Comparison of ENCODE assay signal across 15 cellular contexts in genomic region chr6:7323074-7323473, GRCh38. TPM values are rescaled to one million over a fixed set of nuclear protein-coding genes. Genes with fewer than 3 reads are reported as not detected.
DNase-seq lines count a peak whose midpoint lies in the region; ATAC-seq and TF ChIP-seq lines count a peak whose summit lies in the region.
"Had no signal": no experiment of that assay in that cellular context is flagged by ENCODE, and none has a peak within 500 bp of the region (broad histone marks: within the 10 kb centered on the region; RNA-seq: fewer than 3 reads in every experiment).

No MANE protein-coding gene starts in this region.

- H3K27ac ChIP-seq in HEK293 (ENCODE audit: extremely low read depth, low read depth, low read length), result no peak overlapping the region
- peak overlapping the region; percentile 19; the same call in 1 of the 2 replicates for H3K27ac ChIP-seq in WERI-Rb-1

- H3K36me3 Mint-ChIP-seq in naive thymus-derived CD8-positive, alpha-beta T cell, result peaks cover 0 to 4% (median 0%) of the 10 kb centered on the region in 3 donors
- H3K36me3 Mint-ChIP-seq: CD8-positive, alpha-beta T cell had no signal

- no peaks in the 10 kb centered on the region for H3K4me1 ChIP-seq in HEK293 (ENCODE audit: control insufficient read depth, insufficient read depth, low read length)

- CTCF ChIA-PET in HEK293 (lab: Yijun Ruan, JAX), result interaction anchor here (0.6 to 1.2 kb wide), 2 partner anchors 47 to 67 kb away, joined by 3 read pairs; no protein-coding TSS in a partner anchor

- H3K4me3 ChIP-seq in HEK293 (ENCODE audit: low read depth, low read length) (no peak overlapping the region), WERI-Rb-1 (ENCODE audit: low read depth, low read length) (no peak overlapping the region), epithelial cell of esophagus (ENCODE audit: low read length) (no peak overlapping the region)
- H3K4me3 ChIP-seq: BLaER1 treated with 17β-estradiol and CSF1 and Interleukin-3, amounts not matched to agents 10 nM and 100 nM had no signal

- H3K9me3 ChIP-seq in HEK293 (ENCODE audit: control insufficient read depth, insufficient read depth, low read depth, low read length), result no peaks in the 10 kb centered on the region
- peaks cover 10% of the 10 kb centered on the region for H3K9me3 ChIP-seq in WERI-Rb-1 (ENCODE audit: severe bottlenecking)

- H3K27ac Mint-ChIP-seq in naive thymus-derived CD8-positive, alpha-beta T cell, result no peak overlapping the region
- H3K27ac Mint-ChIP-seq: CD8-positive, alpha-beta T cell had no signal

- no peak for ATAC-seq in naive thymus-derived CD8-positive, alpha-beta T cell
- ATAC-seq: CD8-positive, alpha-beta T cell had no signal

- peaks cover 0 to 9% (median 0%) of the 10 kb centered on the region in 9 donors for H3K9me3 Mint-ChIP-seq in naive thymus-derived CD8-positive, alpha-beta T cell

- POLR2A ChIA-PET in HEK293 (lab: Yijun Ruan, JAX), result no interaction called here
- POLR2A ChIA-PET in naive thymus-derived CD8-positive, alpha-beta T cell (lab: Charles Lee), result no interaction called here

- H3K36me3 ChIP-seq in HEK293 (ENCODE audit: control insufficient read depth in 2 of 2, insufficient read depth in 1 of 2, low read length in 2 of 2) (no peaks in the 10 kb centered on the region), WERI-Rb-1 (no peaks in the 10 kb centered on the region)
- H3K36me3 ChIP-seq: BLaER1 treated with 17β-estradiol and CSF1 and Interleukin-3, amounts not matched to agents 10 nM and 100 nM had no signal

- DNase-seq in NCI-H1694 treated with DMSO at 0.1 percent for 48 hours (lab: John Stamatoyannopoulos, UW), result peak; percentile 22
- DNase-seq in NCI-H1694 (lab: John Stamatoyannopoulos, UW), result no peak
- DNase-seq in WERI-Rb-1, result no peak
- peak; percentile 39 for DNase-seq in epithelial cell of esophagus (ENCODE audit: low read depth)
- DNase-seq in NCI-H1417 (lab: John Stamatoyannopoulos, UW), result no peak
- DNase-seq in naive thymus-derived CD8-positive, alpha-beta T cell, result no peak
- DNase-seq in HUDEP-2 (lab: John Stamatoyannopoulos, UW; ENCODE audit: unreplicated experiment in 76 of 76), result no peak
- DNase-seq: 8988T; Calu3; CD8-positive, alpha-beta T cell; DMS79 treated with DMSO at 0.1 percent for 48 hours; GF-D8; HCEC 1CT had no signal

- TF ChIP-seq CTCF in HEK293 (tag by site-specific recombination; IDR thresholded peaks at IDR 0.05) (no peak), WERI-Rb-1 (IDR thresholded peaks at IDR 0.05; ENCODE audit: low read depth, low read length) (no peak), epithelial cell of esophagus (IDR thresholded peaks at IDR 0.05; ENCODE audit: insufficient read depth, low read depth, low read length, missing control alignments) (no peak)

- peaks cover 0 to 8% (median 4%) of the 10 kb centered on the region in 5 donors for H3K27me3 Mint-ChIP-seq in naive thymus-derived CD8-positive, alpha-beta T cell

- no peaks in the 10 kb centered on the region for H3K27me3 ChIP-seq in WERI-Rb-1 (ENCODE audit: insufficient read depth, low read depth, severe bottlenecking)
- H3K27me3 ChIP-seq: BLaER1 treated with 17β-estradiol and CSF1 and Interleukin-3, amounts not matched to agents 10 nM and 100 nM had no signal

- H3K4me3 Mint-ChIP-seq in naive thymus-derived CD8-positive, alpha-beta T cell, result no peak overlapping the region
- H3K4me3 Mint-ChIP-seq: CD8-positive, alpha-beta T cell had no signal

- peaks cover 0 to 12% (median 5%) of the 10 kb centered on the region in 4 donors for H3K4me1 Mint-ChIP-seq in naive thymus-derived CD8-positive, alpha-beta T cell

TF ChIP-seq in HEK293, 187 proteins besides CTCF, POLR2A, EP300 and RAD21:
- TF ChIP-seq PRDM6 (tag by site-specific recombination; IDR thresholded peaks at IDR 0.05) (peak; percentile 22; the same call in 1 of the 2 replicates), WT1 (tag by site-specific recombination; IDR thresholded peaks at IDR 0.05) (peak; percentile 56; the same call in 1 of the 2 replicates), ZNF394 (tag by site-specific recombination; IDR thresholded peaks at IDR 0.05; ENCODE audit: borderline replicate concordance) (0 out of 2 replicates have a peak, but pooled peaks have one; percentile 45), KLF8 (tag by site-specific recombination; IDR thresholded peaks at IDR 0.05) (no peak), ZBTB11 (tag by site-specific recombination; conservative IDR thresholded peaks at IDR 0.05; ENCODE audit: low read depth) (no peak), FEZF1 (tag by site-specific recombination; IDR thresholded peaks at IDR 0.05) (peak; percentile 12; the same call in 1 of the 2 replicates), MZF1 (tag by site-specific recombination; IDR thresholded peaks at IDR 0.05; ENCODE audit: borderline replicate concordance) (peak; percentile 75; the same call in 1 of the 2 replicates), ZNF670 (tag by site-specific recombination; IDR thresholded peaks at IDR 0.05; ENCODE audit: low read depth) (no peak), ZNF747 (tag by site-specific recombination; IDR thresholded peaks at IDR 0.05) (no peak)

RNA-seq across cellular contexts. Expression of gene SSR1, which starts 10.1 kb away (rescaled TPM):
- total RNA-seq in naive thymus-derived CD8-positive, alpha-beta T cell, result 100 to 1,000 TPM in 1 of 2 experiments, 10 to 100 TPM in 1; 97.5 to 112 TPM
- polyA plus RNA-seq in naive thymus-derived CD8-positive, alpha-beta T cell, result 100 to 1,000 TPM; 136 to 159 (median 156) TPM

Comparison
In these comparisons a context has a peak if more than half of its experiments do, and no peak if none do; other contexts are left out.
1. DNase-seq: peak in NCI-H1694 treated with DMSO at 0.1 percent for 48 hours (single experiment) and epithelial cell of esophagus (single experiment); none in NCI-H1694 (single experiment), WERI-Rb-1 (single experiment), NCI-H1417 (0 of 3), naive thymus-derived CD8-positive, alpha-beta T cell (0 of 10) and HUDEP-2 (0 of 76).